8 cellular contexts compared by ENCODE assay signal in genomic region chr12:131831021-131831571, GRCh38. TPM values are rescaled to one million over a fixed set of nuclear protein-coding genes. Genes with fewer than 3 reads are reported as not detected.
DNase-seq lines count a peak whose midpoint lies in the region; ATAC-seq and TF ChIP-seq lines count a peak whose summit lies in the region.

No MANE protein-coding gene starts in this region.

- no peak for TF ChIP-seq CTCF in MCF 10A (IDR thresholded peaks at IDR 0.05; ENCODE audit: unreplicated experiment)
- TF ChIP-seq CTCF in right lobe of liver (IDR thresholded peaks at IDR 0.05), result no peak

- no peaks in the 10 kb centered on the region for H3K4me1 Mint-ChIP-seq in MCF 10A (ENCODE audit: insufficient read depth, unreplicated experiment)

- H3K9me3 Mint-ChIP-seq in MCF 10A (ENCODE audit: unreplicated experiment), result no peaks in the 10 kb centered on the region

- H3K4me3 ChIP-seq in right lobe of liver, result peak overlapping the region; percentile 27 to 37 (median 31)

- peaks cover 0 to 23% (median 0%) of the 10 kb centered on the region in 4 donors for H3K4me1 ChIP-seq in right lobe of liver

- TF ChIP-seq POLR2A in right lobe of liver (IDR thresholded peaks at IDR 0.05), result no peak

- no peak overlapping the region for H3K27ac ChIP-seq in right lobe of liver

- 2% methylated on average over 13 of the region's 25 CpGs for WGBS in right lobe of liver (ENCODE audit: insufficient coverage, low coverage, low lambda C conversion rate, missing lambda C conversion rate)

- intact Hi-C loops in MCF 10A (cut with micrococcal nuclease), result loop anchor here (2.0 to 5.0 kb wide), 3 partner anchors 64 to 914 kb away; partner anchors contain the start of gene ULK1
- intact Hi-C loops in right lobe of liver (cut with DNase I), result no loop called here

- peak; percentile 62 for DNase-seq in Daoy (ENCODE audit: low read depth)
- DNase-seq in NCI-H526 (lab: John Stamatoyannopoulos, UW), result peak; percentile 62 to 85
- peak; percentile 33 for DNase-seq in MCF 10A (ENCODE audit: unreplicated experiment)
- DNase-seq in right lobe of liver, result peak in 2 of 3 donors; percentile 21 to 49
- peak; percentile 29 for DNase-seq in stimulated activated naive CD8-positive, alpha-beta T cell treated with anti-CD3 and anti-CD28 coated beads, Interleukin-15, Interleukin-2, amounts not matched to agents 100 U/mL and 50 U/mL, for 24 hours
- DNase-seq in NCI-H187 treated with DMSO at 0.1 percent for 48 hours (lab: John Stamatoyannopoulos, UW), result no peak
- no peak for DNase-seq in activated gamma-delta T cell treated with Interleukin-2 at 50 U/mL for 16 hours

- H3K27ac Mint-ChIP-seq in MCF 10A (ENCODE audit: low read depth, unreplicated experiment), result no peak overlapping the region

- peaks cover 0 to 16% of the 10 kb centered on the region in 2 donors for H3K27me3 ChIP-seq in right lobe of liver

- H3K9me3 ChIP-seq in right lobe of liver, result no peaks in the 10 kb centered on the region

- no peaks in the 10 kb centered on the region for H3K36me3 ChIP-seq in right lobe of liver

- ATAC-seq in right lobe of liver (peak in 3 of 4 donors; percentile 6 to 13 (median 11)), GM21423 (IDR thresholded peaks at IDR 0.05; ENCODE audit: unreplicated experiment) (no peak)
- no peak for ATAC-seq in stimulated activated naive CD8-positive, alpha-beta T cell treated with anti-CD3 and anti-CD28 coated beads, Interleukin-15, Interleukin-2, amounts not matched to agents 100 U/mL and 50 U/mL, for 24 hours

- POLR2A ChIA-PET in MCF 10A (lab: Yijun Ruan, JAX), result interaction anchor here (0.8 to 1.0 kb wide), 4 partner anchors 69 to 119 kb away, joined by 3 read pairs; no protein-coding TSS in a partner anchor

- H3K36me3 Mint-ChIP-seq in MCF 10A (ENCODE audit: insufficient read depth, unreplicated experiment), result no peaks in the 10 kb centered on the region

- no TSS peak for BruUV-seq in MCF 10A (replicated peaks; lab: Mats Ljungman, UMichigan)

- peak overlapping the region; percentile 67 for H3K4me3 Mint-ChIP-seq in MCF 10A (ENCODE audit: unreplicated experiment)

- H3K27me3 Mint-ChIP-seq in MCF 10A (ENCODE audit: insufficient read depth, unreplicated experiment), result no peaks in the 10 kb centered on the region

- CTCF ChIA-PET in MCF 10A (lab: Yijun Ruan, JAX), result interaction anchor here (0.6 to 1.6 kb wide), 8 partner anchors 29 to 1138 kb away, joined by 3 to 8 read pairs (median 3); no protein-coding TSS in a partner anchor

RNA-seq across cellular contexts. Expression of gene MMP17, which starts 2.9 kb away (rescaled TPM):
- total RNA-seq in Daoy (2014; rRNA removed; shearing (Covaris generic)), result 3.1 and 11.4 TPM in 2 replicates
- total RNA-seq in MCF 10A (2022) (4.3 and 5.4 TPM in 2 replicates), right lobe of liver (1 to 10 TPM in 2 of 6 experiments, under 1 TPM in 4; 0.58 to 3.9 (median 0.73) TPM)

Comparison
In these comparisons a context has a peak if more than half of its experiments do, and no peak if none do; other contexts are left out.
1. DNase-seq: peak in Daoy (single experiment), NCI-H526 (2 of 2), MCF 10A (single experiment), right lobe of liver (2 of 3) and stimulated activated naive CD8-positive, alpha-beta T cell treated with anti-CD3 and anti-CD28 coated beads, Interleukin-15, Interleukin-2, amounts not matched to agents 100 U/mL and 50 U/mL, for 24 hours (single experiment); none in NCI-H187 treated with DMSO at 0.1 percent for 48 hours (single experiment) and activated gamma-delta T cell treated with Interleukin-2 at 50 U/mL for 16 hours (single experiment).
2. ATAC-seq: peak in right lobe of liver (3 of 4); none in stimulated activated naive CD8-positive, alpha-beta T cell treated with anti-CD3 and anti-CD28 coated beads, Interleukin-15, Interleukin-2, amounts not matched to agents 100 U/mL and 50 U/mL, for 24 hours (single experiment) and GM21423 (single experiment).